Comparison of ENCODE assay signal across 27 cellular contexts in genomic region chr4:119031218-119031617, GRCh38.
A peak's percentile ranks its signal among the peaks of the same experiment; 100 is the strongest.
DNase-seq lines count a peak whose midpoint lies in the region; ATAC-seq and TF ChIP-seq lines count a peak whose summit lies in the region.
"Had no signal": no experiment of that assay in that cellular context is flagged by ENCODE, and none has a peak within 500 bp of the region (broad histone marks: within the 10 kb centered on the region; RNA-seq: fewer than 3 reads in every experiment).

No MANE protein-coding gene starts in this region.

- H3K9me3 ChIP-seq in DOHH2 (ENCODE audit: control insufficient read depth, insufficient read depth, low read length) (no peaks in the 10 kb centered on the region), esophagus muscularis mucosa (no peaks in the 10 kb centered on the region), prostate gland (no peaks in the 10 kb centered on the region), suprapubic skin (no peaks in the 10 kb centered on the region)
- H3K9me3 ChIP-seq: adrenal gland, body of pancreas, neutrophil, tibial nerve had no signal

- no peaks in the 10 kb centered on the region for H3K27me3 ChIP-seq in DOHH2 (ENCODE audit: control insufficient read depth, low read length)
- no peaks in the 10 kb centered on the region for H3K27me3 ChIP-seq in esophagus muscularis mucosa
- no peaks in the 10 kb centered on the region for H3K27me3 ChIP-seq in prostate gland (replicated peaks; ENCODE audit: insufficient read depth)
- H3K27me3 ChIP-seq in suprapubic skin = no peaks in the 10 kb centered on the region
- no peaks in the 10 kb centered on the region for H3K27me3 ChIP-seq in GM23338 (ENCODE audit: insufficient read depth)
- no peaks in the 10 kb centered on the region for H3K27me3 ChIP-seq in H7 (ENCODE audit: control insufficient read depth, insufficient read depth, low read length)
- H3K27me3 ChIP-seq: adrenal gland, body of pancreas, dorsolateral prefrontal cortex, neutrophil, tibial nerve had no signal

- peak overlapping the region; percentile 12; the same call in 1 of the 2 replicates for H3K4me2 ChIP-seq in DOHH2 (ENCODE audit: low read length)
- H3K4me2 ChIP-seq in GM23338 = no peak overlapping the region

- peaks cover 7% of the 10 kb centered on the region for H3F3A ChIP-seq in DOHH2 (ENCODE audit: control insufficient read depth, insufficient read depth)
- H3F3A ChIP-seq in GM23338 (replicated peaks; ENCODE audit: low read depth) = no peaks in the 10 kb centered on the region

- H3K9me2 ChIP-seq in DOHH2 (replicated peaks; ENCODE audit: control insufficient read depth, low read length) (no peaks in the 10 kb centered on the region), GM23338 (ENCODE audit: insufficient read depth) (0 out of 2 replicates have a peak, but pooled peaks cover 3% of the 10 kb centered on the region)

- H3K4me3 ChIP-seq in DOHH2 (ENCODE audit: low read length) (no peak overlapping the region), esophagus muscularis mucosa (peak overlapping the region; percentile 55 to 63 (median 62)), prostate gland (no peak overlapping the region), suprapubic skin (peak overlapping the region; percentile 13), GM23338 (no peak overlapping the region), H7 (ENCODE audit: insufficient read depth, low read depth, low read length) (no peak overlapping the region)
- H3K4me3 ChIP-seq: adrenal gland, body of pancreas had no signal

- H3K27ac ChIP-seq in DOHH2 (ENCODE audit: low read depth, low read length) = no peak overlapping the region
- peak overlapping the region; percentile 91 to 98 (median 94) for H3K27ac ChIP-seq in esophagus muscularis mucosa (replicated peaks in 1 of 4)
- H3K27ac ChIP-seq in prostate gland = peak overlapping the region; percentile 54 to 78
- no peak overlapping the region for H3K27ac ChIP-seq in suprapubic skin
- H3K27ac ChIP-seq in GM23338 (ENCODE audit: low read depth) = no peak overlapping the region
- H3K27ac ChIP-seq: body of pancreas, dorsolateral prefrontal cortex, neutrophil had no signal

- H3K4me1 ChIP-seq in DOHH2 (ENCODE audit: control insufficient read depth, low read length) (peaks cover 65% of the 10 kb centered on the region), esophagus muscularis mucosa (peaks cover 22 to 37% (median 32%) of the 10 kb centered on the region in 4 donors), prostate gland (replicated peaks) (no peaks in the 10 kb centered on the region), suprapubic skin (peaks cover 12% of the 10 kb centered on the region), GM23338 (ENCODE audit: insufficient read depth) (peaks cover 42% of the 10 kb centered on the region)
- H3K4me1 ChIP-seq: body of pancreas had no signal

- TF ChIP-seq POLR2A in esophagus muscularis mucosa (IDR thresholded peaks at IDR 0.05; ENCODE audit: low read depth) (no peak), prostate gland (IDR thresholded peaks at IDR 0.05) (no peak), suprapubic skin (IDR thresholded peaks at IDR 0.05) (no peak)

- no peak overlapping the region for H2AFZ ChIP-seq in GM23338

- H3K36me3 ChIP-seq in DOHH2 (ENCODE audit: control insufficient read depth, low read length) (peaks cover 31% of the 10 kb centered on the region), esophagus muscularis mucosa (peaks cover 16 to 55% (median 38%) of the 10 kb centered on the region in 4 donors), prostate gland (peaks cover 0 to 9% of the 10 kb centered on the region in 2 donors), suprapubic skin (peaks cover 7% of the 10 kb centered on the region), GM23338 (ENCODE audit: insufficient read depth) (no peaks in the 10 kb centered on the region), H7 (replicated peaks; ENCODE audit: control insufficient read depth, insufficient read depth, low read length) (no peaks in the 10 kb centered on the region)
- H3K36me3 ChIP-seq: adrenal gland, neutrophil had no signal

- intact Hi-C loops in esophagus muscularis mucosa (cut with DNase I) (no loop called here), prostate gland (cut with DNase I) (loop anchor here (10.0 kb wide), 2 partner anchors 146 to 286 kb away; partner anchors contain the start of gene SYNPO2)

- WGBS in esophagus muscularis mucosa = 45% methylated on average over 11 of the region's 11 CpGs
- WGBS in prostate gland = 79% methylated on average over 11 of the region's 11 CpGs
- 92% methylated on average over 11 of the region's 11 CpGs for whole genome bisulfite sequencing in suprapubic skin

- no peak for TF ChIP-seq EP300 in esophagus muscularis mucosa (IDR thresholded peaks at IDR 0.05)
- TF ChIP-seq EP300 in suprapubic skin (IDR thresholded peaks at IDR 0.05) = no peak

- H3K79me2 ChIP-seq in DOHH2 (ENCODE audit: control insufficient read depth, low read length) = peaks cover 41% of the 10 kb centered on the region
- H3K79me2 ChIP-seq in GM23338 (replicated peaks; ENCODE audit: insufficient read depth) = no peaks in the 10 kb centered on the region

- H4K20me1 ChIP-seq in DOHH2 (ENCODE audit: control insufficient read depth, insufficient read depth, low read depth, low read length) = no peaks in the 10 kb centered on the region
- H4K20me1 ChIP-seq in GM23338 (replicated peaks; ENCODE audit: insufficient read depth) = no peaks in the 10 kb centered on the region

- TF ChIP-seq CTCF in DOHH2 (IDR thresholded peaks at IDR 0.05; ENCODE audit: low read depth, low read length, poor library complexity, severe bottlenecking) (no peak), esophagus muscularis mucosa (IDR thresholded peaks at IDR 0.05) (no peak), prostate gland (IDR thresholded peaks at IDR 0.05) (no peak), suprapubic skin (IDR thresholded peaks at IDR 0.05) (no peak), GM23338 (conservative IDR thresholded peaks at IDR 0.05; ENCODE audit: low read depth in 2 of 2) (no peak), endothelial cell (IDR thresholded peaks at IDR 0.05; ENCODE audit: unreplicated experiment) (no peak)

- no peak overlapping the region for H3K4me3 Mint-ChIP-seq in GM23338
- no peak overlapping the region for H3K4me3 Mint-ChIP-seq in endothelial cell (ENCODE audit: unreplicated experiment)
- H3K4me3 Mint-ChIP-seq: activated CD4-positive, alpha-beta T cell treated with anti-CD3 and anti-CD28 coated beads for 36 hours; activated CD8-positive, alpha-beta T cell treated with anti-CD3 and anti-CD28 coated beads, Interleukin-2, amount 10 ng/mL, durations not matched to agents 7 days and 5 days; activated naive CD4-positive, alpha-beta T cell treated with anti-CD3 and anti-CD28 coated beads, Interleukin-2, amount 10 ng/mL, durations not matched to agents 7 days and 5 days; CD4-positive, CD25-positive, alpha-beta regulatory T cell; memory B cell had no signal

- H3K27ac Mint-ChIP-seq in GM23338 (no peak overlapping the region), endothelial cell (ENCODE audit: unreplicated experiment) (no peak overlapping the region)
- H3K27ac Mint-ChIP-seq: activated CD4-positive, alpha-beta T cell treated with anti-CD3 and anti-CD28 coated beads for 36 hours; activated CD8-positive, alpha-beta T cell treated with anti-CD3 and anti-CD28 coated beads, Interleukin-2, amount 10 ng/mL, durations not matched to agents 7 days and 5 days; activated naive CD4-positive, alpha-beta T cell treated with anti-CD3 and anti-CD28 coated beads, Interleukin-2, amount 10 ng/mL, durations not matched to agents 7 days and 5 days; CD4-positive, CD25-positive, alpha-beta regulatory T cell; memory B cell; progenitor cell of endocrine pancreas had no signal

- H3K4me1 Mint-ChIP-seq in GM23338 (peaks cover 25% of the 10 kb centered on the region), endothelial cell (ENCODE audit: unreplicated experiment) (peaks cover 11% of the 10 kb centered on the region)
- H3K4me1 Mint-ChIP-seq: activated CD4-positive, alpha-beta T cell treated with anti-CD3 and anti-CD28 coated beads for 36 hours; activated naive CD4-positive, alpha-beta T cell treated with anti-CD3 and anti-CD28 coated beads, Interleukin-2, amount 10 ng/mL, durations not matched to agents 7 days and 5 days; CD4-positive, CD25-positive, alpha-beta regulatory T cell had no signal

- H3K27me3 Mint-ChIP-seq in GM23338 (ENCODE audit: insufficient read depth, low read depth, poor library complexity) (peaks cover 2% of the 10 kb centered on the region), endothelial cell (ENCODE audit: unreplicated experiment) (peaks cover 3% of the 10 kb centered on the region)
- H3K27me3 Mint-ChIP-seq: activated CD4-positive, alpha-beta T cell treated with anti-CD3 and anti-CD28 coated beads for 36 hours had no signal

- no peaks in the 10 kb centered on the region for H3K9me3 Mint-ChIP-seq in GM23338
- no peaks in the 10 kb centered on the region for H3K9me3 Mint-ChIP-seq in endothelial cell (ENCODE audit: unreplicated experiment)
- H3K9me3 Mint-ChIP-seq: activated naive CD4-positive, alpha-beta T cell treated with anti-CD3 and anti-CD28 coated beads, Interleukin-2, amount 10 ng/mL, durations not matched to agents 7 days and 5 days; CD4-positive, CD25-positive, alpha-beta regulatory T cell; memory B cell had no signal

- no peak for DNase-seq in esophagus muscularis mucosa (ENCODE audit: extremely low spot score)
- no peak for DNase-seq in prostate gland (ENCODE audit: low spot score)
- no peak for DNase-seq in suprapubic skin (ENCODE audit: low spot score in 2 of 2)
- no peak for DNase-seq in GM23338 (ENCODE audit: low spot score)
- no peak for DNase-seq in H7
- DNase-seq in NCI-H526 treated with DMSO at 0.1 percent for 48 hours (lab: John Stamatoyannopoulos, UW) = no peak
- no peak for DNase-seq in endothelial cell (ENCODE audit: low spot score)
- DNase-seq: activated CD4-positive, alpha-beta T cell treated with anti-CD3 and anti-CD28 coated beads for 36 hours; activated CD8-positive, alpha-beta T cell treated with anti-CD3 and anti-CD28 coated beads, Interleukin-2, amount 10 ng/mL, durations not matched to agents 7 days and 5 days; activated naive CD4-positive, alpha-beta T cell treated with anti-CD3 and anti-CD28 coated beads, Interleukin-2, amount 10 ng/mL, durations not matched to agents 7 days and 5 days; adrenal gland; body of pancreas; CD4-positive, CD25-positive, alpha-beta regulatory T cell; DMS79 treated with DMSO at 0.1 percent for 48 hours; dorsolateral prefrontal cortex; GF-D8; NCI-H1048; NCI-H1694 treated with DMSO at 0.1 percent for 48 hours; SIG-M5; stimulated activated CD4-positive, alpha-beta T cell treated with anti-CD3 and anti-CD28 coated beads, Interleukin-15, amount 100 ng/mL, for 24 hours; stimulated activated naive CD8-positive, alpha-beta T cell treated with anti-CD3 and anti-CD28 coated beads, Interleukin-15, Interleukin-2, amounts not matched to agents 100 U/mL and 50 U/mL, for 24 hours; SW 1271 had no signal

- ATAC-seq in GM23338 = no peak
- ATAC-seq: activated CD4-positive, alpha-beta T cell treated with anti-CD3 and anti-CD28 coated beads for 36 hours; activated CD8-positive, alpha-beta T cell treated with anti-CD3 and anti-CD28 coated beads, Interleukin-2, amount 10 ng/mL, durations not matched to agents 7 days and 5 days; body of pancreas had no signal

- H3K36me3 Mint-ChIP-seq in GM23338 (ENCODE audit: low read depth) (peaks cover 8% of the 10 kb centered on the region), endothelial cell (ENCODE audit: low read depth, unreplicated experiment) (peaks cover 14% of the 10 kb centered on the region)
- H3K36me3 Mint-ChIP-seq: activated naive CD4-positive, alpha-beta T cell treated with anti-CD3 and anti-CD28 coated beads, Interleukin-2, amount 10 ng/mL, durations not matched to agents 7 days and 5 days; CD4-positive, CD25-positive, alpha-beta regulatory T cell; memory B cell had no signal

Comparison
In these comparisons a context has a peak if more than half of its experiments do, and no peak if none do; other contexts are left out.
1. H3K27ac ChIP-seq: peak in esophagus muscularis mucosa (4 of 4) and prostate gland (2 of 2); none in DOHH2 (single experiment), suprapubic skin (single experiment) and GM23338 (single experiment).
2. H3K4me3 ChIP-seq: peak in esophagus muscularis mucosa (4 of 4) and suprapubic skin (single experiment); none in DOHH2 (single experiment), prostate gland (0 of 2), GM23338 (single experiment) and H7 (single experiment).